ENCODE assay signal across 22 cellular contexts in the genomic region with DNA sequence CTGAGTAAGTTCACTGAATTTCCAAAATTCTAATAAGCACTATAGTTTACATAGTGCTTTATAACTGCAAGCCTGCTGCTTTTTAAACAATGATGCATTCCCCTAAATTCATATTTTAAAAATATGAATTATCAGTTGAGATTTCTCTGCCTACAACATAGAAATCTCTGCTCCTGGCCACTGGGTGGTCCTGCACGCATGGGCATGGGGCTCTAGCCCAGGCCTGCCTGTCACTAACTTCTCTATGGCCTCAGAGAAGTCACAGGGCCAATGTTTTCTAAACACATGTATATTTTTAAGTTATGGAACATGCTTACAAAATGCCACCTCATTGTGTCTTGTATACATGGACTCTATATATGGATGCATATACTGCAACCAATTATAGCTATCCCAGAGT.
DNase-seq lines count a peak whose midpoint lies in the region; ATAC-seq and TF ChIP-seq lines count a peak whose summit lies in the region.
"Had no signal": no experiment of that assay in that cellular context is flagged by ENCODE, and none has a peak within 500 bp of the region (broad histone marks: within the 10 kb centered on the region; RNA-seq: fewer than 3 reads in every experiment).

No MANE protein-coding gene starts in this region.

- H3K4me1 ChIP-seq in GM23248 (ENCODE audit: insufficient read depth) (peaks cover 41% of the 10 kb centered on the region), OCI-LY1 (ENCODE audit: insufficient read depth, low read length, severe bottlenecking) (peaks cover 67% of the 10 kb centered on the region)
- H3K4me1 ChIP-seq: Peyer's patch had no signal

- H3K4me2 ChIP-seq in GM23248 (ENCODE audit: unreplicated experiment) (peak overlapping the region; percentile 77), OCI-LY1 (ENCODE audit: low read length) (no peak overlapping the region)

- H3K27ac ChIP-seq in GM23248 (peak overlapping the region; percentile 60), OCI-LY1 (ENCODE audit: low read depth, low read length, poor library complexity, severe bottlenecking) (peak overlapping the region; percentile 80), coronary artery (peak overlapping the region; percentile 59 to 74)
- H3K27ac ChIP-seq: C4-2B, Peyer's patch had no signal

- intact Hi-C loops in sciatic nerve (cut with DNase I), result no loop called here

- H2AFZ ChIP-seq in GM23248, result no peak overlapping the region
- H2AFZ ChIP-seq in OCI-LY1 (ENCODE audit: low read length), result no peak overlapping the region

- H3K9me3 ChIP-seq in GM23248 (ENCODE audit: low read depth), result no peaks in the 10 kb centered on the region
- H3K9me3 ChIP-seq in OCI-LY1 (ENCODE audit: low read length), result no peaks in the 10 kb centered on the region
- H3K9me3 ChIP-seq: Peyer's patch had no signal

- in situ Hi-C loops in GM23248 (cut with MboI), result no loop called here

- H3K9ac ChIP-seq in GM23248, result peak overlapping the region; percentile 55; the same call in 1 of the 2 replicates
- H3K9ac ChIP-seq in OCI-LY1 (ENCODE audit: low read length), result no peak overlapping the region

- H3K9me2 ChIP-seq in GM23248 (ENCODE audit: insufficient read depth) (no peaks in the 10 kb centered on the region), OCI-LY1 (ENCODE audit: low read depth, low read length) (no peaks in the 10 kb centered on the region)

- H3K36me3 ChIP-seq in GM23248 (ENCODE audit: low read depth) (no peaks in the 10 kb centered on the region), OCI-LY1 (ENCODE audit: insufficient read depth, low read length) (no peaks in the 10 kb centered on the region)
- H3K36me3 ChIP-seq: Peyer's patch had no signal

- DNase-seq in GM23248 (peak; percentile 14), coronary artery (ENCODE audit: low spot score) (no peak), sciatic nerve (ENCODE audit: low spot score) (no peak), NCI-H774 (lab: John Stamatoyannopoulos, UW) (no peak)
- DNase-seq: activated CD4-positive, alpha-beta T cell treated with anti-CD3 and anti-CD28 coated beads for 48 hours; activated naive CD4-positive, alpha-beta T cell treated with anti-CD3 and anti-CD28 coated beads, Interleukin-2, amount 10 ng/mL, durations not matched to agents 7 days and 5 days; amygdala; glutamatergic neuron; NCI-H1417 treated with DMSO at 0.1 percent for 48 hours; NCI-H2081 treated with DMSO at 0.1 percent for 48 hours; NCI-H446 treated with DMSO at 0.1 percent for 48 hours; nucleus accumbens; Peyer's patch; SIG-M5; stimulated activated CD4-positive, alpha-beta T cell treated with anti-CD3 and anti-CD28 coated beads, Interleukin-4, amount 100 ng/mL, for 24 hours; stimulated activated naive B cell treated with anti-CD40 and anti-IgM and Interleukin-4, amounts not matched to agents 10 μg/mL and 1 μg/mL and 100 μg/mL, for 72 hours; T-helper 2 cell had no signal

- WGBS in GM23248 (ENCODE audit: low coverage in 1 of 2, low lambda C conversion rate in 2 of 2, missing lambda C conversion rate in 2 of 2), 2 experiments, result 89 to 96% methylated on average over 1 of the region's 1 CpG

- no peaks in the 10 kb centered on the region for H3K27me3 ChIP-seq in GM23248 (replicated peaks; ENCODE audit: insufficient read depth)
- no peaks in the 10 kb centered on the region for H3K27me3 ChIP-seq in OCI-LY1 (ENCODE audit: insufficient read depth, low read length)
- H3K27me3 ChIP-seq: Peyer's patch had no signal

- peaks cover 25% of the 10 kb centered on the region; the same call in 1 of the 2 replicates for H3F3A ChIP-seq in GM23248 (ENCODE audit: insufficient read depth)
- no peaks in the 10 kb centered on the region for H3F3A ChIP-seq in OCI-LY1 (ENCODE audit: insufficient read depth, low read length)

- H4K20me1 ChIP-seq in GM23248 (ENCODE audit: insufficient read depth) (no peaks in the 10 kb centered on the region), OCI-LY1 (ENCODE audit: insufficient read depth, low read length) (no peaks in the 10 kb centered on the region)

- ATAC-seq in sciatic nerve (peak; percentile 7), GM19035 (IDR thresholded peaks at IDR 0.05; ENCODE audit: unreplicated experiment) (no peak), GM21423 (IDR thresholded peaks at IDR 0.05; ENCODE audit: unreplicated experiment) (no peak), HG03469 (IDR thresholded peaks at IDR 0.05; ENCODE audit: unreplicated experiment) (no peak)
- ATAC-seq: stimulated activated naive B cell treated with anti-CD40 and anti-IgM and Interleukin-4, amounts not matched to agents 10 μg/mL and 1 μg/mL and 100 μg/mL, for 72 hours had no signal

- H3K79me2 ChIP-seq in GM23248 (ENCODE audit: insufficient read depth), result no peaks in the 10 kb centered on the region
- no peaks in the 10 kb centered on the region for H3K79me2 ChIP-seq in OCI-LY1 (ENCODE audit: insufficient read depth, low read length)

- H3K4me3 ChIP-seq in GM23248 (peak overlapping the region; percentile 60), OCI-LY1 (ENCODE audit: low read depth, low read length, poor library complexity, severe bottlenecking) (no peak overlapping the region), coronary artery (peak overlapping the region; percentile 58)
- H3K4me3 ChIP-seq: Peyer's patch had no signal

- peak; percentile 34 for TF ChIP-seq CTCF in OCI-LY1 (IDR thresholded peaks at IDR 0.05; ENCODE audit: low read length)
- TF ChIP-seq CTCF in coronary artery (IDR thresholded peaks at IDR 0.05), result no peak
